8 cellular contexts compared by ENCODE assay signal in genomic region chr12:6363330-6364036, GRCh38. TPM values are rescaled to one million over a fixed set of nuclear protein-coding genes. Genes with fewer than 3 reads are reported as not detected.
DNase-seq lines count a peak whose midpoint lies in the region; ATAC-seq, FAIRE-seq and TF ChIP-seq lines count a peak whose summit lies in the region.

No MANE protein-coding gene starts in this region.

- peak overlapping the region; percentile 81 for H3K4me3 Mint-ChIP-seq in activated naive CD4-positive, alpha-beta T cell treated with anti-CD3 and anti-CD28 coated beads, Interleukin-2, amount 10 ng/mL, durations not matched to agents 7 days and 5 days

- H3K4me1 Mint-ChIP-seq in activated naive CD4-positive, alpha-beta T cell treated with anti-CD3 and anti-CD28 coated beads, Interleukin-2, amount 10 ng/mL, durations not matched to agents 7 days and 5 days, result peaks cover 55% of the 10 kb centered on the region

- H3K4me3 ChIP-seq in SJCRH30 (peak overlapping the region; percentile 17; the same call in 1 of the 2 replicates), cardiac muscle cell (peak overlapping the region; percentile 29)

- H3K36me3 Mint-ChIP-seq in activated naive CD4-positive, alpha-beta T cell treated with anti-CD3 and anti-CD28 coated beads, Interleukin-2, amount 10 ng/mL, durations not matched to agents 7 days and 5 days, result no peaks in the 10 kb centered on the region

- ATAC-seq in HG03460 (IDR thresholded peaks at IDR 0.05; ENCODE audit: unreplicated experiment), result no peak
- ATAC-seq in HG03442 (IDR thresholded peaks at IDR 0.05; ENCODE audit: unreplicated experiment), result no peak

- no peak for TF ChIP-seq CTCF in cardiac muscle cell (IDR thresholded peaks at IDR 0.05; ENCODE audit: low read depth, low read length)

- no peaks in the 10 kb centered on the region for H3K9me3 Mint-ChIP-seq in activated naive CD4-positive, alpha-beta T cell treated with anti-CD3 and anti-CD28 coated beads, Interleukin-2, amount 10 ng/mL, durations not matched to agents 7 days and 5 days

- DNase-seq in GM18507 (ENCODE audit: extremely low spot score, insufficient read length, low read depth) (peak; percentile 55), SJCRH30 (no peak), cardiac muscle cell (ENCODE audit: low read depth in 1 of 2, low spot score in 1 of 2) (peak; percentile 73 to 75), retina (peak; percentile 66), NCI-H748 treated with DMSO at 0.1 percent for 48 hours (lab: John Stamatoyannopoulos, UW) (no peak)
- peak; percentile 75 for DNase-seq in activated naive CD4-positive, alpha-beta T cell treated with anti-CD3 and anti-CD28 coated beads, Interleukin-2, amount 10 ng/mL, durations not matched to agents 7 days and 5 days

- no peaks in the 10 kb centered on the region; the same call in 1 of the 2 replicates for H3K4me1 ChIP-seq in SJCRH30
- no peaks in the 10 kb centered on the region for H3K4me1 ChIP-seq in cardiac muscle cell (ENCODE audit: low read depth)

- no peaks in the 10 kb centered on the region for H3K9me3 ChIP-seq in SJCRH30 (replicated peaks)
- no peaks in the 10 kb centered on the region for H3K9me3 ChIP-seq in cardiac muscle cell (ENCODE audit: low read depth)

- H3K27ac Mint-ChIP-seq in activated naive CD4-positive, alpha-beta T cell treated with anti-CD3 and anti-CD28 coated beads, Interleukin-2, amount 10 ng/mL, durations not matched to agents 7 days and 5 days, result peak overlapping the region; percentile 90

- H3K27me3 Mint-ChIP-seq in activated naive CD4-positive, alpha-beta T cell treated with anti-CD3 and anti-CD28 coated beads, Interleukin-2, amount 10 ng/mL, durations not matched to agents 7 days and 5 days, result peaks cover 16% of the 10 kb centered on the region

- CTCF ChIA-PET in activated naive CD4-positive, alpha-beta T cell treated with anti-CD3 and anti-CD28 coated beads, Interleukin-2, amount 10 ng/mL, durations not matched to agents 7 days and 5 days (lab: Charles Lee), result interaction anchor here (0.7 to 7.0 kb wide), 5 partner anchors 17 to 168 kb away, joined by 3 to 91 read pairs (median 5); no protein-coding TSS in a partner anchor

- H3K27ac ChIP-seq in SJCRH30 (no peak overlapping the region), cardiac muscle cell (no peak overlapping the region)

- FAIRE-seq in GM18507 (lab: Jason Lieb, UNC), result no peak

- H3K27me3 ChIP-seq in SJCRH30 (no peaks in the 10 kb centered on the region; the same call in 1 of the 2 replicates), cardiac muscle cell (no peaks in the 10 kb centered on the region)

- H3K36me3 ChIP-seq in SJCRH30 (no peaks in the 10 kb centered on the region), cardiac muscle cell (no peaks in the 10 kb centered on the region)

RNA-seq across cellular contexts. Expression of gene SCNN1A, which starts 11.9 kb away (rescaled TPM):
- not detected in 2 replicates for total RNA-seq in SJCRH30 (2014; rRNA removed; shearing (Covaris generic))
- total RNA-seq in cardiac muscle cell, result 0.25 and 0.66 TPM in 2 replicates
- polyA plus RNA-seq in cardiac muscle cell, result not detected in 2 replicates

RNA-seq across cellular contexts. Expression of gene LTBR, which starts 20.5 kb away (rescaled TPM):
- 14.7 and 16.5 TPM in 2 replicates for total RNA-seq in SJCRH30 (2014; rRNA removed; shearing (Covaris generic))
- total RNA-seq in cardiac muscle cell, result 2.2 and 4.1 TPM in 2 replicates
- polyA plus RNA-seq in cardiac muscle cell, result 0.65 and 2.4 TPM in 2 replicates

RNA-seq across cellular contexts. Expression of gene TNFRSF1A, which starts 21.6 kb away (rescaled TPM):
- total RNA-seq in SJCRH30 (2014; rRNA removed; shearing (Covaris generic)), result 34.3 and 40.2 TPM in 2 replicates
- 32.8 and 33.3 TPM in 2 replicates for total RNA-seq in cardiac muscle cell
- 41.7 and 42.3 TPM in 2 replicates for polyA plus RNA-seq in cardiac muscle cell

RNA-seq across cellular contexts. Expression of gene PLEKHG6, which starts 53.0 kb away (rescaled TPM):
- total RNA-seq in SJCRH30 (2014; rRNA removed; shearing (Covaris generic)), result 0.06 TPM in 1 of 2 replicates, not detected in the other
- 0.86 and 0.99 TPM in 2 replicates for total RNA-seq in cardiac muscle cell
- 0.39 and 1.2 TPM in 2 replicates for polyA plus RNA-seq in cardiac muscle cell

Comparison
In these comparisons a context has a peak if more than half of its experiments do, and no peak if none do; other contexts are left out.
1. DNase-seq: peak in GM18507 (single experiment), activated naive CD4-positive, alpha-beta T cell treated with anti-CD3 and anti-CD28 coated beads, Interleukin-2, amount 10 ng/mL, durations not matched to agents 7 days and 5 days (single experiment), cardiac muscle cell (2 of 2) and retina (single experiment); none in SJCRH30 (0 of 2) and NCI-H748 treated with DMSO at 0.1 percent for 48 hours (single experiment).